25 cellular contexts compared by ENCODE assay signal in genomic region chr15:48456126-48456525, GRCh38.
"Had no signal": no experiment of that assay in that cellular context is flagged by ENCODE, and none has a peak within 500 bp of the region (broad histone marks: within the 10 kb centered on the region; RNA-seq: fewer than 3 reads in every experiment).

No MANE protein-coding gene starts in this region.

- H3K4me3 ChIP-seq: MG63, SJSA1, SK-N-MC had no signal

- H3K27me3 ChIP-seq: MG63, SJSA1 had no signal

- H3K9me3 ChIP-seq: MG63, SJSA1 had no signal

- H3K27ac ChIP-seq: SJSA1, SK-N-MC had no signal

- DNase-seq: IMR-90, Karpas-422, KG1, MG63, NCI-H1092, NCI-H1105 treated with DMSO at 0.1 percent for 48 hours, NCI-H1417 treated with DMSO at 0.1 percent for 48 hours, NCI-H146, NCI-H1694 treated with DMSO at 0.1 percent for 48 hours, NCI-H1930, NCI-H2081, NCI-H2107, NCI-H2171, NCI-H226, NCI-H446, NCI-H510A, NCI-H524 treated with DMSO at 0.1 percent for 48 hours, NCI-H69, NCI-H774, Right ventricle myocardium superior, RPMI8226, SIG-M5 had no signal

- ATAC-seq: HepG2 had no signal
